In genomic region chr12:115470526-115470925, GRCh38 we compare ENCODE assay signal across 22 cellular contexts.
DNase-seq lines count a peak whose midpoint lies in the region; ATAC-seq, FAIRE-seq and TF ChIP-seq lines count a peak whose summit lies in the region.
"Had no signal": no experiment of that assay in that cellular context is flagged by ENCODE, and none has a peak within 500 bp of the region (broad histone marks: within the 10 kb centered on the region; RNA-seq: fewer than 3 reads in every experiment).

No MANE protein-coding gene starts in this region.

- H3K9me3 ChIP-seq in left ventricle myocardium inferior (replicated peaks) (no peaks in the 10 kb centered on the region), hepatocyte (ENCODE audit: low read depth) (no peaks in the 10 kb centered on the region), small intestine (ENCODE audit: control insufficient read depth, low read depth) (no peaks in the 10 kb centered on the region), PC-3 (ENCODE audit: low read length) (no peaks in the 10 kb centered on the region)
- H3K9me3 ChIP-seq: BE2C; BLaER1 treated with 17β-estradiol and CSF1 and Interleukin-3, amounts not matched to agents 10 nM and 100 nM had no signal

- BruUV-seq in PC-3 (replicated peaks; lab: Mats Ljungman, UMichigan), result no TSS peak

- H3K4me3 ChIP-seq in left ventricle myocardium inferior, result no peak overlapping the region
- H3K4me3 ChIP-seq in hepatocyte, result no peak overlapping the region
- H3K4me3 ChIP-seq in small intestine (ENCODE audit: low read depth in 1 of 2, low read length in 2 of 2), result no peak overlapping the region
- no peak overlapping the region for H3K4me3 ChIP-seq in PC-3 (ENCODE audit: low read length)
- H3K4me3 ChIP-seq: BLaER1 treated with 17β-estradiol and CSF1 and Interleukin-3, amounts not matched to agents 10 nM and 100 nM; GM12878; GM23248 had no signal

- ATAC-seq in Right ventricle myocardium inferior (no peak), PC-3 (no peak)
- ATAC-seq: GM12878 had no signal

- H3K4me1 Mint-ChIP-seq in HFFc6 (ENCODE audit: low read depth), result peaks cover 21% of the 10 kb centered on the region
- H3K4me1 Mint-ChIP-seq: CD14-positive monocyte; CD8-positive, alpha-beta memory T cell had no signal

- no peak overlapping the region for H2AFZ ChIP-seq in hepatocyte
- H2AFZ ChIP-seq in PC-3 (ENCODE audit: low read length), result no peak overlapping the region
- H2AFZ ChIP-seq: GM23248 had no signal

- CTCF ChIA-PET in PC-3 (lab: Charles Lee), result no interaction called here

- H3K27me3 ChIP-seq in left ventricle myocardium inferior (ENCODE audit: low read depth) (peaks cover 11% of the 10 kb centered on the region), hepatocyte (no peaks in the 10 kb centered on the region), small intestine (ENCODE audit: control insufficient read depth in 2 of 2, insufficient read depth in 2 of 2, low read length in 2 of 2) (no peaks in the 10 kb centered on the region), PC-3 (ENCODE audit: low read length) (no peaks in the 10 kb centered on the region)
- H3K27me3 ChIP-seq: BE2C; BLaER1 treated with 17β-estradiol and CSF1 and Interleukin-3, amounts not matched to agents 10 nM and 100 nM had no signal

- H3K36me3 ChIP-seq in left ventricle myocardium inferior, result no peaks in the 10 kb centered on the region
- no peaks in the 10 kb centered on the region for H3K36me3 ChIP-seq in hepatocyte (replicated peaks; ENCODE audit: insufficient read depth, low read depth)
- no peaks in the 10 kb centered on the region for H3K36me3 ChIP-seq in small intestine (ENCODE audit: control insufficient read depth in 2 of 2, insufficient read depth in 2 of 2, low read length in 2 of 2)
- no peaks in the 10 kb centered on the region for H3K36me3 ChIP-seq in PC-3 (ENCODE audit: low read depth, low read length)
- H3K36me3 ChIP-seq: BE2C; BLaER1 treated with 17β-estradiol and CSF1 and Interleukin-3, amounts not matched to agents 10 nM and 100 nM had no signal

- no peak overlapping the region for H3K27ac Mint-ChIP-seq in HFFc6
- H3K27ac Mint-ChIP-seq: CD4-positive, alpha-beta T cell; CD8-positive, alpha-beta memory T cell had no signal

- H3K36me3 Mint-ChIP-seq in HFFc6 (ENCODE audit: low read depth), result no peaks in the 10 kb centered on the region
- H3K36me3 Mint-ChIP-seq: CD14-positive monocyte; CD8-positive, alpha-beta memory T cell had no signal

- peaks cover 1% of the 10 kb centered on the region for H3K27me3 Mint-ChIP-seq in HFFc6 (ENCODE audit: insufficient read depth)
- H3K27me3 Mint-ChIP-seq: CD4-positive, alpha-beta T cell; CD8-positive, alpha-beta memory T cell had no signal

- no peak overlapping the region for H3K27ac ChIP-seq in left ventricle myocardium inferior (replicated peaks)
- H3K27ac ChIP-seq in hepatocyte, result peak overlapping the region; percentile 60
- H3K27ac ChIP-seq in small intestine (ENCODE audit: low read depth in 1 of 2, low read length in 1 of 2), result peak overlapping the region; percentile 70 to 80
- H3K27ac ChIP-seq in PC-3 (ENCODE audit: low read length), result no peak overlapping the region
- H3K27ac ChIP-seq: 22Rv1; BLaER1 treated with 17β-estradiol and CSF1 and Interleukin-3, amounts not matched to agents 10 nM and 100 nM; GM23248 had no signal

- H3K79me2 ChIP-seq in hepatocyte (no peaks in the 10 kb centered on the region), PC-3 (ENCODE audit: low read length) (no peaks in the 10 kb centered on the region)

- intact Hi-C loops in Right ventricle myocardium inferior (cut with DNase I) (no loop called here), left ventricle myocardium inferior (cut with micrococcal nuclease) (no loop called here), PC-3 (cut with micrococcal nuclease) (no loop called here)

- 75% methylated on average over 11 of the region's 11 CpGs for WGBS in hepatocyte (ENCODE audit: low lambda C conversion rate, missing lambda C conversion rate)
- WGBS in small intestine, 3 donors, result 20 to 57% (median 23%) methylated on average over 11 of the region's 11 CpGs

- no peak overlapping the region for H3K4me3 Mint-ChIP-seq in HFFc6
- H3K4me3 Mint-ChIP-seq: CD14-positive monocyte; CD4-positive, alpha-beta T cell; CD8-positive, alpha-beta memory T cell had no signal

- POLR2A ChIA-PET in PC-3 (lab: Charles Lee; ENCODE audit: unreplicated experiment), result no interaction called here

- no peak for TF ChIP-seq CTCF in left ventricle myocardium inferior (IDR thresholded peaks at IDR 0.05; ENCODE audit: borderline replicate concordance)
- no peak for TF ChIP-seq CTCF in hepatocyte (IDR thresholded peaks at IDR 0.05; ENCODE audit: poor library complexity)
- TF ChIP-seq CTCF in HFFc6 (IDR thresholded peaks at IDR 0.05), result no peak
- TF ChIP-seq CTCF in PC-3 (conservative IDR thresholded peaks at IDR 0.05; ENCODE audit: low read depth, low read length), result no peak

- H3K4me1 ChIP-seq in left ventricle myocardium inferior (no peaks in the 10 kb centered on the region), hepatocyte (ENCODE audit: insufficient read depth) (no peaks in the 10 kb centered on the region), small intestine (ENCODE audit: control insufficient read depth in 2 of 2, insufficient read depth in 1 of 2, low read depth in 1 of 2, low read length in 1 of 2) (peaks cover 0 to 9% of the 10 kb centered on the region in 2 donors), PC-3 (ENCODE audit: insufficient read depth, low read length) (peaks cover 19% of the 10 kb centered on the region)
- H3K4me1 ChIP-seq: BLaER1 treated with 17β-estradiol and CSF1 and Interleukin-3, amounts not matched to agents 10 nM and 100 nM had no signal

- peak; percentile 20 for DNase-seq in Right ventricle myocardium inferior (ENCODE audit: missing footprints)
- no peak for DNase-seq in left ventricle myocardium inferior
- peak; percentile 72 for DNase-seq in hepatocyte (ENCODE audit: low spot score)
- peak; percentile 97 for DNase-seq in small intestine
- no peak for DNase-seq in HFFc6
- DNase-seq in PC-3, result no peak
- DNase-seq: BE2C; CD4-positive, alpha-beta T cell; CD8-positive, alpha-beta memory T cell; DMS 273 treated with DMSO at 0.1 percent for 48 hours; DMS79; EL; GDM1; GM23248 had no signal

- H3K9me3 Mint-ChIP-seq in HFFc6, result no peaks in the 10 kb centered on the region
- H3K9me3 Mint-ChIP-seq: CD4-positive, alpha-beta T cell had no signal

- FAIRE-seq in small intestine (lab: Jason Lieb, UNC), result no peak
- FAIRE-seq: A204.1, D721Med, GM12878, GM19239, H1 had no signal

- H3K9ac ChIP-seq in PC-3 (ENCODE audit: low read length), result no peak overlapping the region
- H3K9ac ChIP-seq: BLaER1 treated with 17β-estradiol and CSF1 and Interleukin-3, amounts not matched to agents 10 nM and 100 nM; GM23248 had no signal

- H3K4me2 ChIP-seq in hepatocyte (no peak overlapping the region), PC-3 (ENCODE audit: low read length) (no peak overlapping the region)
- H3K4me2 ChIP-seq: BLaER1 treated with 17β-estradiol and CSF1 and Interleukin-3, amounts not matched to agents 10 nM and 100 nM had no signal

- no peaks in the 10 kb centered on the region for H4K20me1 ChIP-seq in hepatocyte (ENCODE audit: insufficient read depth, poor library complexity, severe bottlenecking)
- no peaks in the 10 kb centered on the region for H4K20me1 ChIP-seq in PC-3 (ENCODE audit: low read length)
- H4K20me1 ChIP-seq: BLaER1 treated with 17β-estradiol and CSF1 and Interleukin-3, amounts not matched to agents 10 nM and 100 nM had no signal

- no peaks in the 10 kb centered on the region for H3K9me2 ChIP-seq in hepatocyte (replicated peaks; ENCODE audit: insufficient read depth)
- no peaks in the 10 kb centered on the region for H3K9me2 ChIP-seq in PC-3 (replicated peaks; ENCODE audit: low read length)

- H3F3A ChIP-seq in PC-3 (ENCODE audit: low read length, unreplicated experiment), result no peaks in the 10 kb centered on the region

Comparison
In these comparisons a context has a peak if more than half of its experiments do, and no peak if none do; other contexts are left out.
1. DNase-seq: peak in Right ventricle myocardium inferior (single experiment), hepatocyte (single experiment) and small intestine (single experiment); none in left ventricle myocardium inferior (single experiment), HFFc6 (single experiment) and PC-3 (single experiment).
2. H3K27ac ChIP-seq: peak in hepatocyte (single experiment) and small intestine (2 of 2); none in left ventricle myocardium inferior (single experiment) and PC-3 (single experiment).